18 cellular contexts compared by ENCODE assay signal in genomic region chr15:58264068-58264971, GRCh38.
"Had no signal": no experiment of that assay in that cellular context is flagged by ENCODE, and none has a peak within 500 bp of the region (broad histone marks: within the 10 kb centered on the region; RNA-seq: fewer than 3 reads in every experiment).

No MANE protein-coding gene starts in this region.

- H3K9me3 Mint-ChIP-seq: activated naive CD8-positive, alpha-beta T cell treated with anti-CD3 and anti-CD28 coated beads, Interleukin-2, amount 10 ng/mL, durations not matched to agents 7 days and 5 days; natural killer cell; stimulated activated naive CD8-positive, alpha-beta T cell treated with anti-CD3 and anti-CD28 coated beads, Interleukin-15, amount 100 ng/mL, for 72 hours had no signal

- H3K36me3 Mint-ChIP-seq: activated CD8-positive, alpha-beta memory T cell treated with anti-CD3 and anti-CD28 coated beads, Interleukin-2, amount 10 ng/mL, durations not matched to agents 7 days and 5 days; activated naive CD8-positive, alpha-beta T cell treated with anti-CD3 and anti-CD28 coated beads, Interleukin-2, amount 10 ng/mL, durations not matched to agents 7 days and 5 days; natural killer cell had no signal

- H3K4me3 Mint-ChIP-seq: activated CD8-positive, alpha-beta memory T cell treated with anti-CD3 and anti-CD28 coated beads, Interleukin-2, amount 10 ng/mL, durations not matched to agents 7 days and 5 days; activated naive CD8-positive, alpha-beta T cell treated with anti-CD3 and anti-CD28 coated beads, Interleukin-2, amount 10 ng/mL, durations not matched to agents 7 days and 5 days; natural killer cell; stimulated activated naive CD8-positive, alpha-beta T cell treated with anti-CD3 and anti-CD28 coated beads, Interleukin-15, amount 100 ng/mL, for 72 hours had no signal

- H3K27me3 ChIP-seq: dorsolateral prefrontal cortex, uterus had no signal

- H3K27ac ChIP-seq: dorsolateral prefrontal cortex, esophagus squamous epithelium, psoas muscle, uterus had no signal

- ATAC-seq: activated CD4-positive, CD25-positive, alpha-beta regulatory T cell treated with anti-CD3 and anti-CD28 coated beads, Interleukin-2, amount 50 U/mL, for 24 hours; activated CD8-positive, alpha-beta memory T cell treated with anti-CD3 and anti-CD28 coated beads, Interleukin-2, amount 10 ng/mL, durations not matched to agents 7 days and 5 days; left colon; mucosa of descending colon; natural killer cell; psoas muscle; stimulated activated naive CD8-positive, alpha-beta T cell treated with anti-CD3 and anti-CD28 coated beads, Interleukin-15, amount 100 ng/mL, for 72 hours had no signal

- H3K27me3 Mint-ChIP-seq: stimulated activated naive CD8-positive, alpha-beta T cell treated with anti-CD3 and anti-CD28 coated beads, Interleukin-15, amount 100 ng/mL, for 72 hours had no signal

- H3K27ac Mint-ChIP-seq: activated CD8-positive, alpha-beta memory T cell treated with anti-CD3 and anti-CD28 coated beads, Interleukin-2, amount 10 ng/mL, durations not matched to agents 7 days and 5 days; activated naive CD8-positive, alpha-beta T cell treated with anti-CD3 and anti-CD28 coated beads, Interleukin-2, amount 10 ng/mL, durations not matched to agents 7 days and 5 days; natural killer cell had no signal

- DNase-seq: activated CD8-positive, alpha-beta memory T cell treated with anti-CD3 and anti-CD28 coated beads, Interleukin-2, amount 10 ng/mL, durations not matched to agents 7 days and 5 days; activated gamma-delta T cell treated with Interleukin-2 at 50 U/mL for 16 hours; activated naive CD8-positive, alpha-beta T cell treated with anti-CD3 and anti-CD28 coated beads, Interleukin-2, amount 10 ng/mL, durations not matched to agents 7 days and 5 days; activated T-cell treated with anti-CD3 and anti-CD28 coated beads, Interleukin-2, amount 50 U/mL, for 48 hours; anterior cingulate cortex; dorsolateral prefrontal cortex; esophagus squamous epithelium; foreskin fibroblast; left colon; mucosa of descending colon; natural killer cell; occipital lobe; psoas muscle; stimulated activated CD4-positive, alpha-beta T cell treated with anti-CD3 and anti-CD28 coated beads, Interleukin-4, amount 100 ng/mL, for 24 hours; stimulated activated naive CD8-positive, alpha-beta T cell treated with anti-CD3 and anti-CD28 coated beads, Interleukin-15, amount 100 ng/mL, for 72 hours; uterus had no signal

- H3K36me3 ChIP-seq: esophagus squamous epithelium, uterus had no signal

- H3K9me3 ChIP-seq: esophagus squamous epithelium, mucosa of descending colon, psoas muscle, uterus had no signal

- H3K4me1 ChIP-seq: uterus had no signal

- H3K4me3 ChIP-seq: dorsolateral prefrontal cortex, esophagus squamous epithelium, lung, mucosa of descending colon, psoas muscle, uterus had no signal
